In the genomic region with DNA sequence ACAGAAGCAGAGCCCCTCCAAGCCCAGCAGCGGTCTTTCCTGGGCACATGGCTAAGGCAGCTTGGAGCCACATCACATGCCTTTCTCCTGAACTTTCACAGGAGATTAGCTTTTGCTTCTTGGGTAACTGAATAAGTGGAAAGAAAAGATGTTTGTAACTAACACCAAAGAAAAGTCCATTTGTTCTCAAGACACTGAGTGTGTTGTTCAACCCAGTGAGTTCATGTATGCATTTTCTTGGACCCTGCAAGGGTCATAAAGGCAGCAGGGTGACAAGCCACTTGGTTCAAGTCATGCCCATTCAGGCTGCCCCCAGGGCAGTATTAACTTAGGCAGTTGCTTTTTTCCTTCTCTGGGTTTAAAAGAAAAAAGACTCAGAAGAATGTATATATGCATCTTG, we compare ENCODE assay signal across 16 cellular contexts.
DNase-seq lines count a peak whose midpoint lies in the region; TF ChIP-seq lines count a peak whose summit lies in the region.
"Had no signal": no experiment of that assay in that cellular context is flagged by ENCODE, and none has a peak within 500 bp of the region (broad histone marks: within the 10 kb centered on the region; RNA-seq: fewer than 3 reads in every experiment).

No MANE protein-coding gene starts in this region.

- H3K9ac ChIP-seq in neural progenitor cell, result no peak overlapping the region

- H3K27me3 ChIP-seq in neural progenitor cell (no peaks in the 10 kb centered on the region), Peyer's patch (no peaks in the 10 kb centered on the region)
- H3K27me3 ChIP-seq: BE2C had no signal

- H3K36me3 Mint-ChIP-seq in neural progenitor cell, result no peaks in the 10 kb centered on the region

- no peaks in the 10 kb centered on the region for H3K79me2 ChIP-seq in neural progenitor cell (ENCODE audit: low read depth)

- no peaks in the 10 kb centered on the region for H3K27me3 Mint-ChIP-seq in neural progenitor cell (ENCODE audit: insufficient read depth, low read depth)
- H3K27me3 Mint-ChIP-seq: CD4-positive, alpha-beta T cell had no signal

- peak overlapping the region; percentile 61 for H3K27ac Mint-ChIP-seq in neural progenitor cell
- H3K27ac Mint-ChIP-seq: CD4-positive, alpha-beta T cell had no signal

- DNase-seq in RPMI7951 (ENCODE audit: low read depth) (peak; percentile 63), foreskin melanocyte (peak; percentile 99), neural progenitor cell (ENCODE audit: low spot score) (no peak), NCI-H1417 (lab: John Stamatoyannopoulos, UW) (no peak), Peyer's patch (no peak), NCI-H1048 (lab: John Stamatoyannopoulos, UW) (no peak)
- no peak for DNase-seq in activated CD4-positive, alpha-beta T cell treated with anti-CD3 and anti-CD28 coated beads, Interleukin-2, amount 50 U/mL, for 4 hours
- DNase-seq: BE2C; CD4-positive, alpha-beta T cell; DMS79; GOT3; MV-4-11; NCI-H1436 treated with DMSO at 0.1 percent for 48 hours; NCI-H2081; NCI-H510A; NCI-H774 had no signal

- no peak for TF ChIP-seq CTCF in neural progenitor cell (IDR thresholded peaks at IDR 0.05)
- TF ChIP-seq CTCF in Peyer's patch (IDR thresholded peaks at IDR 0.05), result no peak

- peaks cover 11% of the 10 kb centered on the region for H3K4me1 ChIP-seq in neural progenitor cell
- no peaks in the 10 kb centered on the region for H3K4me1 ChIP-seq in Peyer's patch
- H3K4me1 ChIP-seq: BE2C had no signal

- H3K36me3 ChIP-seq in neural progenitor cell, result no peaks in the 10 kb centered on the region
- no peaks in the 10 kb centered on the region for H3K36me3 ChIP-seq in Peyer's patch
- H3K36me3 ChIP-seq: BE2C had no signal

- H3K4me2 ChIP-seq in neural progenitor cell, result no peak overlapping the region

- TF ChIP-seq POLR2A in Peyer's patch (IDR thresholded peaks at IDR 0.05), result no peak

- peaks cover 11% of the 10 kb centered on the region for H3K4me1 Mint-ChIP-seq in neural progenitor cell

- H3K4me3 Mint-ChIP-seq in neural progenitor cell, result no peak overlapping the region
- H3K4me3 Mint-ChIP-seq: CD4-positive, alpha-beta T cell had no signal

- H3K9me3 Mint-ChIP-seq in neural progenitor cell, result no peaks in the 10 kb centered on the region
- H3K9me3 Mint-ChIP-seq: CD4-positive, alpha-beta T cell had no signal

- H3K9me3 ChIP-seq in neural progenitor cell (ENCODE audit: low read depth) (no peaks in the 10 kb centered on the region), Peyer's patch (no peaks in the 10 kb centered on the region)

- H3K27ac ChIP-seq in neural progenitor cell (no peak overlapping the region), Peyer's patch (no peak overlapping the region)

- no peaks in the 10 kb centered on the region for H4K20me1 ChIP-seq in neural progenitor cell (ENCODE audit: low read depth)

- H3F3A ChIP-seq in neural progenitor cell (ENCODE audit: low read depth), result no peaks in the 10 kb centered on the region

- peak overlapping the region; percentile 18 for H2AFZ ChIP-seq in neural progenitor cell (replicated peaks)

- H3K4me3 ChIP-seq in neural progenitor cell (no peak overlapping the region), Peyer's patch (no peak overlapping the region)

Comparison
In these comparisons a context has a peak if more than half of its experiments do, and no peak if none do; other contexts are left out.
1. DNase-seq: peak in RPMI7951 (single experiment) and foreskin melanocyte (single experiment); none in neural progenitor cell (single experiment), activated CD4-positive, alpha-beta T cell treated with anti-CD3 and anti-CD28 coated beads, Interleukin-2, amount 50 U/mL, for 4 hours (0 of 2), NCI-H1417 (0 of 3), Peyer's patch (0 of 3) and NCI-H1048 (single experiment).